Comparison of ENCODE assay signal across 16 cellular contexts in the genomic region with DNA sequence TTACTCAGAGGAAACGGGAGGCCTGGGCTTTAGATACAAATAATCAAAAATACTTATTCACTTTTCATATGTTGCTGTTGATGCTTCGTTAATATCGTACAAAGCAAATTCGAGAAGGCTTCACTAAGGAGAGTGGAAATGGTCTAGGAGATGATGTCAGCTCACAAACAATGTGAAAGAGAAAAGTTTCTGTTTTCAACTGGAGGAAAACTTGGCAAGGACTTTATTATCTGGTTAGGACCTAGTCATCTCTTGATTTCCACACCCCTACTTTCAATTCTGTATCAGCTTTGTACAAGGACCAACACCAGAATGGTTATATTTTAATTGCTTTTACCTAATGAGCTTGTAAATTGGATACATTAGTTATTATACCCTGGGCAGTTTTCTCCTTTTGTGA.
A peak's percentile ranks its signal among the peaks of the same experiment; 100 is the strongest.
DNase-seq lines count a peak whose midpoint lies in the region; ATAC-seq and TF ChIP-seq lines count a peak whose summit lies in the region.
"Had no signal": no experiment of that assay in that cellular context is flagged by ENCODE, and none has a peak within 500 bp of the region (broad histone marks: within the 10 kb centered on the region; RNA-seq: fewer than 3 reads in every experiment).

No MANE protein-coding gene starts in this region.

- no peaks in the 10 kb centered on the region for H3K36me3 ChIP-seq in Peyer's patch
- H3K36me3 ChIP-seq in gastrocnemius medialis, result no peaks in the 10 kb centered on the region
- H3K36me3 ChIP-seq in testis (ENCODE audit: low read depth, missing control alignments), result no peaks in the 10 kb centered on the region
- H3K36me3 ChIP-seq: BE2C, MG63 had no signal

- peak; percentile 14 for DNase-seq in GM03348 (ENCODE audit: low spot score)
- DNase-seq in Peyer's patch, result no peak
- peak; percentile 11 to 73 for DNase-seq in foreskin fibroblast
- DNase-seq in gastrocnemius medialis, result no peak
- DNase-seq in T-helper 17 cell, result no peak
- no peak for DNase-seq in testis
- no peak for DNase-seq in stimulated activated CD4-positive, alpha-beta T cell treated with anti-CD3 and anti-CD28 coated beads, Interleukin-4, amount 100 ng/mL, for 24 hours
- DNase-seq in AG08396 (ENCODE audit: low spot score), result no peak
- DNase-seq: activated CD4-positive, alpha-beta T cell treated with anti-CD3 and anti-CD28 coated beads, Interleukin-2, amount 50 U/mL, for 4 hours; activated T-cell treated with anti-CD3 and anti-CD28 coated beads, Interleukin-2, amount 50 U/mL, for 48 hours; BE2C; left colon; MG63; NCI-H1694 treated with DMSO at 0.1 percent for 48 hours; stimulated activated naive CD4-positive, alpha-beta T cell treated with Interleukin-2 at 50 U/mL for 16 hours had no signal

- H3K4me1 ChIP-seq in Peyer's patch (peaks cover 0 to 12% (median 0%) of the 10 kb centered on the region in 4 donors), gastrocnemius medialis (no peaks in the 10 kb centered on the region), testis (no peaks in the 10 kb centered on the region)
- H3K4me1 ChIP-seq: BE2C had no signal

- H3K27ac ChIP-seq in Peyer's patch (peak overlapping the region in 3 of 4 donors; percentile 34 to 65 (median 63)), gastrocnemius medialis (no peak overlapping the region), testis (peak overlapping the region in 1 of 2 donors; percentile 15)
- H3K27ac ChIP-seq: hepatocyte had no signal

- H3K4me3 Mint-ChIP-seq in T-helper 17 cell, result no peak overlapping the region

- H3K4me1 Mint-ChIP-seq in T-helper 17 cell, result peaks cover 2% of the 10 kb centered on the region

- TF ChIP-seq CTCF in Peyer's patch (IDR thresholded peaks at IDR 0.05) (no peak), foreskin fibroblast (IDR thresholded peaks at IDR 0.05; ENCODE audit: low read depth, low read length) (no peak), gastrocnemius medialis (IDR thresholded peaks at IDR 0.05 in 4 of 5, conservative IDR thresholded peaks at IDR 0.05 in 1 of 5) (no peak), testis (IDR thresholded peaks at IDR 0.05) (no peak)

- no peaks in the 10 kb centered on the region for H3K27me3 ChIP-seq in Peyer's patch
- no peaks in the 10 kb centered on the region for H3K27me3 ChIP-seq in gastrocnemius medialis
- H3K27me3 ChIP-seq in testis, result no peaks in the 10 kb centered on the region
- H3K27me3 ChIP-seq: hepatocyte, MG63 had no signal

- TF ChIP-seq POLR2A in Peyer's patch (IDR thresholded peaks at IDR 0.05) (no peak), gastrocnemius medialis (IDR thresholded peaks at IDR 0.05) (no peak), testis (IDR thresholded peaks at IDR 0.05) (no peak)

- WGBS in testis, 2 donors, result 55 to 57% methylated on average over 4 of the region's 4 CpGs

- no peaks in the 10 kb centered on the region for H3K36me3 Mint-ChIP-seq in T-helper 17 cell (ENCODE audit: low read depth)

- in situ Hi-C loops in gastrocnemius medialis (cut with MboI; ENCODE audit: low sequenced_read_pairs in 4 of 4), result no loop called here

- H3K4me3 ChIP-seq in Peyer's patch (no peak overlapping the region), foreskin fibroblast (ENCODE audit: low read depth in 1 of 2, low read length in 2 of 2) (peak overlapping the region; percentile 24 to 32), gastrocnemius medialis (peak overlapping the region; percentile 2 to 33 (median 6)), testis (no peak overlapping the region)
- H3K4me3 ChIP-seq: hepatocyte, MG63 had no signal

- H3K27me3 Mint-ChIP-seq in T-helper 17 cell, result peaks cover 39% of the 10 kb centered on the region

- intact Hi-C loops in gastrocnemius medialis (cut with DNase I; ENCODE audit: low total_unique reads) (no loop called here), testis (cut with DNase I; ENCODE audit: low total_unique reads) (no loop called here)

- peak in 1 of 2 donors; percentile 50 for ATAC-seq in gastrocnemius medialis
- no peak for ATAC-seq in T-helper 17 cell
- ATAC-seq: left colon had no signal

- no peak overlapping the region for H3K27ac Mint-ChIP-seq in T-helper 17 cell

- H3K9me3 ChIP-seq in Peyer's patch, result no peaks in the 10 kb centered on the region
- H3K9me3 ChIP-seq in gastrocnemius medialis, result no peaks in the 10 kb centered on the region
- H3K9me3 ChIP-seq in T-helper 17 cell (ENCODE audit: control insufficient read depth, low read length, poor library complexity, severe bottlenecking), result no peaks in the 10 kb centered on the region
- H3K9me3 ChIP-seq in testis, result no peaks in the 10 kb centered on the region
- H3K9me3 ChIP-seq: BE2C, MG63 had no signal

Comparison
In these comparisons a context has a peak if more than half of its experiments do, and no peak if none do; other contexts are left out.
1. DNase-seq: peak in GM03348 (single experiment) and foreskin fibroblast (2 of 2); none in Peyer's patch (0 of 3), gastrocnemius medialis (0 of 2), T-helper 17 cell (0 of 3), testis (single experiment), stimulated activated CD4-positive, alpha-beta T cell treated with anti-CD3 and anti-CD28 coated beads, Interleukin-4, amount 100 ng/mL, for 24 hours (single experiment) and AG08396 (single experiment).
2. H3K27ac ChIP-seq: peak in Peyer's patch (3 of 4); none in gastrocnemius medialis (0 of 4).
3. H3K4me3 ChIP-seq: peak in foreskin fibroblast (2 of 2) and gastrocnemius medialis (4 of 4); none in Peyer's patch (0 of 4) and testis (0 of 2).